Comparison of ENCODE assay signal across 1 cellular context in the genomic region with DNA sequence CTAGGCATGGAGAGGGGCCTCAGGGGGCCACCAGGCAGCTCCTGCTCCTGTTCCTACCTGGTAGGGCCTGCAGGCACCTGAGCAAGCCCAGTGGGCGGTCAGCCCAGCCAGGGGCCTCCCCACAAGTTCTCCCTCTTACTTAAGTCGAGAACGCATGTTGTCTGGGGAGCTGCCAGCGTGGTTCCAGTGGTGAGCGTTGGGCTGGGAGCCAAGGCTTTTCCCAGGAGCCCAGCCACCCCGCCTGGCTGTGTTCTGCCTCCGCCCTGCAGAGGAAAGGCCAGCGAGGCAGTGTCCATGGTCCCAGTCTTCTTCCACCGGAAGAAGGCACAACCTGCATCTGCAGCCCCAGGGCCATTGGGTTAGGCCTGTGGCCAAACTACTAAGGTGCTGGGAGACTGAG.
TF ChIP-seq lines count a peak whose summit lies in the region.

No MANE protein-coding gene starts in this region.

TF ChIP-seq in HEK293, 187 proteins besides CTCF, POLR2A, EP300 and RAD21 (continued from another document):
- TF ChIP-seq, protein P1, sequence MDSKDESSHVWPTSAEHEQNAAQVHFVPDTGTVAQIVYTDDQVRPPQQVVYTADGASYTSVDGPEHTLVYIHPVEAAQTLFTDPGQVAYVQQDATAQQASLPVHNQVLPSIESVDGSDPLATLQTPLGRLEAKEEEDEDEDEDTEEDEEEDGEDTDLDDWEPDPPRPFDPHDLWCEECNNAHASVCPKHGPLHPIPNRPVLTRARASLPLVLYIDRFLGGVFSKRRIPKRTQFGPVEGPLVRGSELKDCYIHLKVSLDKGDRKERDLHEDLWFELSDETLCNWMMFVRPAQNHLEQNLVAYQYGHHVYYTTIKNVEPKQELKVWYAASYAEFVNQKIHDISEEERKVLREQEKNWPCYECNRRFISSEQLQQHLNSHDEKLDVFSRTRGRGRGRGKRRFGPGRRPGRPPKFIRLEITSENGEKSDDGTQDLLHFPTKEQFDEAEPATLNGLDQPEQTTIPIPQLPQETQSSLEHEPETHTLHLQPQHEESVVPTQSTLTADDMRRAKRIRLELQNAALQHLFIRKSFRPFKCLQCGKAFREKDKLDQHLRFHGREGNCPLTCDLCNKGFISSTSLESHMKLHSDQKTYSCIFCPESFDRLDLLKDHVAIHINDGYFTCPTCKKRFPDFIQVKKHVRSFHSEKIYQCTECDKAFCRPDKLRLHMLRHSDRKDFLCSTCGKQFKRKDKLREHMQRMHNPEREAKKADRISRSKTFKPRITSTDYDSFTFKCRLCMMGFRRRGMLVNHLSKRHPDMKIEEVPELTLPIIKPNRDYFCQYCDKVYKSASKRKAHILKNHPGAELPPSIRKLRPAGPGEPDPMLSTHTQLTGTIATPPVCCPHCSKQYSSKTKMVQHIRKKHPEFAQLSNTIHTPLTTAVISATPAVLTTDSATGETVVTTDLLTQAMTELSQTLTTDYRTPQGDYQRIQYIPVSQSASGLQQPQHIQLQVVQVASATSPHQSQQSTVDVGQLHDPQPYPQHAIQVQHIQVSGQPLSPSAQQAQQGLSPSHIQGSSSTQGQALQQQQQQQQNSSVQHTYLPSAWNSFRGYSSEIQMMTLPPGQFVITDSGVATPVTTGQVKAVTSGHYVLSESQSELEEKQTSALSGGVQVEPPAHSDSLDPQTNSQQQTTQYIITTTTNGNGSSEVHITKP (tag by site-specific recombination; IDR thresholded peaks at IDR 0.05) = no peak
- TF ChIP-seq REST (tag by site-specific recombination; IDR thresholded peaks at IDR 0.05) = peak; percentile 44; the same call in 1 of the 2 replicates
- TF ChIP-seq EGR2 (tag by site-specific recombination; IDR thresholded peaks at IDR 0.05; ENCODE audit: low read depth) = no peak
- TF ChIP-seq ZIC2 (tag by site-specific recombination; IDR thresholded peaks at IDR 0.05) = peak; percentile 71
- TF ChIP-seq HOXA7 (CRISPR knock-in tag; IDR thresholded peaks at IDR 0.05; ENCODE audit: borderline replicate concordance) = no peak
- TF ChIP-seq ZNF404 (tag by site-specific recombination; IDR thresholded peaks at IDR 0.05) = no peak
- TF ChIP-seq, protein P2, sequence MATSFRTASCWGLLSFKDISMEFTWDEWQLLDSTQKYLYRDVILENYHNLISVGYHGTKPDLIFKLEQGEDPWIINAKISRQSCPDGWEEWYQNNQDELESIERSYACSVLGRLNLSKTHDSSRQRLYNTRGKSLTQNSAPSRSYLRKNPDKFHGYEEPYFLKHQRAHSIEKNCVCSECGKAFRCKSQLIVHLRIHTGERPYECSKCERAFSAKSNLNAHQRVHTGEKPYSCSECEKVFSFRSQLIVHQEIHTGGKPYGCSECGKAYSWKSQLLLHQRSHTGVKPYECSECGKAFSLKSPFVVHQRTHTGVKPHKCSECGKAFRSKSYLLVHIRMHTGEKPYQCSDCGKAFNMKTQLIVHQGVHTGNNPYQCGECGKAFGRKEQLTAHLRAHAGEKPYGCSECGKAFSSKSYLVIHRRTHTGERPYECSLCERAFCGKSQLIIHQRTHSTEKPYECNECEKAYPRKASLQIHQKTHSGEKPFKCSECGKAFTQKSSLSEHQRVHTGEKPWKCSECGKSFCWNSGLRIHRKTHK (tag by site-specific recombination; IDR thresholded peaks at IDR 0.05) = no peak
- TF ChIP-seq ZNF449 (tag by site-specific recombination; IDR thresholded peaks at IDR 0.05) = peak; percentile 49; the same call in 1 of the 2 replicates
- TF ChIP-seq ZNF341 (tag by site-specific recombination; IDR thresholded peaks at IDR 0.05; ENCODE audit: low read depth) = peak; percentile 91
- TF ChIP-seq ZNF571 (tag by site-specific recombination; IDR thresholded peaks at IDR 0.05) = no peak
- no peak for TF ChIP-seq MEIS1 (CRISPR knock-in tag; IDR thresholded peaks at IDR 0.05; ENCODE audit: borderline replicate concordance)
- TF ChIP-seq ZNF366 (tag by site-specific recombination; conservative IDR thresholded peaks at IDR 0.05) = no peak
- TF ChIP-seq ZNF639 (tag by site-specific recombination; IDR thresholded peaks at IDR 0.05) = no peak
- no peak for TF ChIP-seq ZNF133 (tag by site-specific recombination; IDR thresholded peaks at IDR 0.05)
- TF ChIP-seq GFI1B (tag by site-specific recombination; IDR thresholded peaks at IDR 0.05) = no peak
